ENCODE assay signal across 24 cellular contexts in the genomic region with DNA sequence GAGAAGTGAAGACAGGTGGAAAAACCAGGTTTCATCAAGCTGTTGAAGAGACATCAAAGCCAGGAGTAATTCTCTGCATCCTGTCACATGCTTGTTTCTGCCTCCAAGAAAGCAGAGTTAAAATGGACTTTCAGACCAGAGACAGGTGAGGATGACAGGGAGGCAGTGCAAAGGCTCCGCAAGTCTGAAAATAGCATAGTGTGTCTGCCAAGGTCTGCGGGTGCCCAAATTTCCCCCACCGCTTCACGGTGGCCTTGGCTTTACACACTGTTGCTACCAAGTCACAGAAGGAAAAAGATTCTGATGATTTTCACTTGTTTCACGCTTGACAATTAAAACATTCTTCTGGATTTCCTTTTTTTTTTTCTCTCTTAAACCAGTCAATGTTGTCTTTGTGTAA. TPM values are rescaled to one million over a fixed set of nuclear protein-coding genes. Genes with fewer than 3 reads are reported as not detected.
DNase-seq lines count a peak whose midpoint lies in the region; ATAC-seq and FAIRE-seq lines count a peak whose summit lies in the region.
"Had no signal": no experiment of that assay in that cellular context is flagged by ENCODE, and none has a peak within 500 bp of the region (broad histone marks: within the 10 kb centered on the region; RNA-seq: fewer than 3 reads in every experiment).

No MANE protein-coding gene starts in this region.

- no peak overlapping the region for H3K9ac ChIP-seq in rectal smooth muscle tissue (ENCODE audit: low read length)
- H3K9ac ChIP-seq: SK-N-SH had no signal

- peak; percentile 50 for DNase-seq in cerebellar cortex (ENCODE audit: low spot score)
- DNase-seq in left cardiac atrium = no peak
- no peak for DNase-seq in aorta
- DNase-seq in NCI-H345 (lab: John Stamatoyannopoulos, UW) = no peak
- no peak for DNase-seq in urothelium cell line (ENCODE audit: low spot score)
- DNase-seq: activated CD4-positive, alpha-beta T cell treated with anti-CD3 and anti-CD28 coated beads for 48 hours; activated naive CD4-positive, alpha-beta T cell; activated T-cell treated with anti-CD3 and anti-CD28 coated beads, Interleukin-2, amount 50 U/mL, for 4 hours; left lung; midbrain; NCI-H1092; NCI-H187 treated with DMSO at 0.1 percent for 48 hours; NCI-H2227 treated with DMSO at 0.1 percent for 48 hours; nephron progenitor cell; RPMI8226; SK-N-SH; small intestine; stimulated activated CD4-positive, alpha-beta T cell treated with anti-CD3 and anti-CD28 coated beads, Interleukin-2, amount 100 ng/mL, for 24 hours; T-helper 2 cell had no signal

- H3K4me3 ChIP-seq in rectal smooth muscle tissue (ENCODE audit: low read length) = no peak overlapping the region
- no peak overlapping the region for H3K4me3 ChIP-seq in aorta (ENCODE audit: low read length in 2 of 2)
- H3K4me3 ChIP-seq: adrenal gland, left lung had no signal

- peaks cover 3% of the 10 kb centered on the region for H3K36me3 ChIP-seq in rectal smooth muscle tissue (ENCODE audit: control insufficient read depth, insufficient read depth, low read length)
- H3K36me3 ChIP-seq in aorta (ENCODE audit: control insufficient read depth in 1 of 2, insufficient read depth in 2 of 2, low read length in 1 of 2) = peaks cover 0 to 5% of the 10 kb centered on the region in 2 donors

- FAIRE-seq in urothelium cell line (lab: Jason Lieb, UNC) = no peak
- FAIRE-seq: D721Med, GM19239, small intestine had no signal

- peak overlapping the region; percentile 10 for H3K27ac ChIP-seq in rectal smooth muscle tissue (ENCODE audit: low read depth, low read length)
- peak overlapping the region; percentile 80 to 84 for H3K27ac ChIP-seq in aorta (ENCODE audit: low read depth in 1 of 2, low read length in 2 of 2)

- ATAC-seq in left cardiac atrium (peak; percentile 44 to 51), aorta (ENCODE audit: low FRiP score) (no peak), GM18498 (IDR thresholded peaks at IDR 0.05; ENCODE audit: unreplicated experiment) (no peak)
- ATAC-seq: activated T-cell treated with anti-CD3 and anti-CD28 coated beads, Interleukin-2, amount 50 U/mL, for 4 hours had no signal

- no peaks in the 10 kb centered on the region for H3K27me3 ChIP-seq in rectal smooth muscle tissue (ENCODE audit: control insufficient read depth, insufficient read depth, low read length)
- H3K27me3 ChIP-seq in aorta (ENCODE audit: control insufficient read depth in 1 of 2, insufficient read depth in 2 of 2, low read length in 1 of 2) = no peaks in the 10 kb centered on the region
- H3K27me3 ChIP-seq: adrenal gland, left lung had no signal

- 4 to 20% methylated on average over 5 of the region's 5 CpGs for WGBS in aorta, 2 donors

- H3K9me3 ChIP-seq in aorta (ENCODE audit: control insufficient read depth, low read length) = no peaks in the 10 kb centered on the region
- H3K9me3 ChIP-seq: adrenal gland, left lung, SK-N-SH had no signal

- H3K4me1 ChIP-seq in rectal smooth muscle tissue (ENCODE audit: control insufficient read depth, insufficient read depth, low read length) (no peaks in the 10 kb centered on the region), aorta (ENCODE audit: control insufficient read depth in 1 of 2, insufficient read depth in 2 of 2, low read length in 2 of 2) (peaks cover 0 to 4% of the 10 kb centered on the region in 2 donors)
- H3K4me1 ChIP-seq: left lung had no signal

- intact Hi-C loops in left cardiac atrium (cut with DNase I) = no loop called here
- intact Hi-C loops in aorta (cut with DNase I) = no loop called here

RNA-seq across cellular contexts. Expression of gene SNX19, which starts 44.2 kb away (rescaled TPM):
- total RNA-seq in left cardiac atrium (10 to 100 TPM; 46.8 to 47.7 TPM), aorta (10 to 100 TPM; 53.9 to 71.9 TPM)
- polyA plus RNA-seq in aorta = 10 to 100 TPM; 17.5 to 27.1 TPM

Comparison
In these comparisons a context has a peak if more than half of its experiments do, and no peak if none do; other contexts are left out.
1. ATAC-seq: peak in left cardiac atrium (2 of 2); none in aorta (single experiment) and GM18498 (single experiment).